In genomic region chr11:40292636-40293585, GRCh38 we compare ENCODE assay signal across 8 cellular contexts.
DNase-seq lines count a peak whose midpoint lies in the region; ATAC-seq, FAIRE-seq and TF ChIP-seq lines count a peak whose summit lies in the region.

No MANE protein-coding gene starts in this region.

- no peak for TF ChIP-seq CTCF in bronchial epithelial cell (IDR thresholded peaks at IDR 0.05; ENCODE audit: insufficient read depth, low read length, severe bottlenecking)
- TF ChIP-seq CTCF in kidney epithelial cell (IDR thresholded peaks at IDR 0.05; ENCODE audit: insufficient read depth, low read length, poor library complexity, severe bottlenecking): no peak
- TF ChIP-seq CTCF in suprapubic skin (IDR thresholded peaks at IDR 0.05): no peak

- peaks cover 8% of the 10 kb centered on the region for H3K4me1 ChIP-seq in suprapubic skin

- H3K27ac ChIP-seq in suprapubic skin: peak overlapping the region; percentile 3

- TF ChIP-seq POLR2A in suprapubic skin (IDR thresholded peaks at IDR 0.05): no peak

- H3K4me3 ChIP-seq in bronchial epithelial cell (ENCODE audit: low read depth, low read length) (peak overlapping the region; percentile 44), kidney epithelial cell (ENCODE audit: low read depth, low read length) (peak overlapping the region; percentile 58), suprapubic skin (peak overlapping the region; percentile 47)

- 3% methylated on average over 40 of the region's 40 CpGs for WGBS in suprapubic skin

- ATAC-seq in HG03108 (IDR thresholded peaks at IDR 0.05; ENCODE audit: unreplicated experiment): no peak

- FAIRE-seq in bronchial epithelial cell (lab: Jason Lieb, UNC): no peak

- DNase-seq in NCI-H146 (lab: John Stamatoyannopoulos, UW) (peak; percentile 36), NCI-H146 treated with DMSO at 0.1 percent for 48 hours (lab: John Stamatoyannopoulos, UW; ENCODE audit: unreplicated experiment) (no peak), bronchial epithelial cell (ENCODE audit: low read depth) (no peak), kidney epithelial cell (ENCODE audit: low read depth) (no peak), suprapubic skin (ENCODE audit: low spot score in 2 of 2) (peak in 1 of 2 donors; percentile 50), NCI-H1694 (lab: John Stamatoyannopoulos, UW) (no peak)
- no peak for DNase-seq in activated CD4-positive, alpha-beta T cell treated with anti-CD3 and anti-CD28 coated beads for 1 hour

- H3K27me3 ChIP-seq in bronchial epithelial cell (ENCODE audit: control insufficient read depth, insufficient read depth, low read length) (peaks cover 2% of the 10 kb centered on the region), kidney epithelial cell (ENCODE audit: control insufficient read depth, insufficient read depth, low read length) (no peaks in the 10 kb centered on the region), suprapubic skin (peaks cover 8% of the 10 kb centered on the region)

- H3K9me3 ChIP-seq in suprapubic skin: no peaks in the 10 kb centered on the region

- H3K36me3 ChIP-seq in bronchial epithelial cell (ENCODE audit: control insufficient read depth, insufficient read depth, low read length): no peaks in the 10 kb centered on the region
- H3K36me3 ChIP-seq in kidney epithelial cell (ENCODE audit: control insufficient read depth, insufficient read depth, low read length): no peaks in the 10 kb centered on the region
- no peaks in the 10 kb centered on the region for H3K36me3 ChIP-seq in suprapubic skin

- no peak for TF ChIP-seq EP300 in suprapubic skin (IDR thresholded peaks at IDR 0.05)
